ENCODE assay signal across 26 cellular contexts in the genomic region with DNA sequence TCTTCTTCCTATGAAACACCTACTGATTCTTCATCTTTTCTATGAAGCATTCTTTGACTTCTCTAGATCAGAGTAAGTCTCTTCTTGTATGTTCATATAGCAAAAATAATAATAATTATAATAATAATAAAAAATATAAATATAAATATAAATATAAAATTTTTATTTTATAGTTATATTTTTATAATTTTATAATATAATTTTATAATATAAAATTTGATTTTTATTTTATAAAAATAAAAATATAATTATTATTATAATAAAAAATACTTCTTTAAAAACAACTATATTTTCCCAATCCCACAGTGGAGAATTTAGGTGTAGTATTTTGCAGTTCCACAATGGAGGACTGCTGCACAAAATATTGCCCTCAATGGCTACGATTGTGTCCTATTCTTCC.
"Had no signal": no experiment of that assay in that cellular context is flagged by ENCODE, and none has a peak within 500 bp of the region (broad histone marks: within the 10 kb centered on the region; RNA-seq: fewer than 3 reads in every experiment).

No MANE protein-coding gene starts in this region.

- H3K4me3 ChIP-seq: left ventricle myocardium inferior, lung, neural progenitor cell, right atrium auricular region, right lobe of liver, stomach, testis, thyroid gland, transverse colon, upper lobe of left lung, vagina had no signal

- H3K36me3 ChIP-seq: left ventricle myocardium inferior, neural progenitor cell, neutrophil, right atrium auricular region, right lobe of liver, stomach, thyroid gland, transverse colon, upper lobe of left lung, vagina had no signal

- DNase-seq: hypothalamus; immature natural killer cell; left ventricle myocardium inferior; mesendoderm; naive B cell; natural killer cell; nephron progenitor cell; occipital lobe; right lobe of liver; stimulated activated CD4-positive, alpha-beta T cell treated with anti-CD3 and anti-CD28 coated beads, Interleukin-12 subunit alpha, Interleukin-12 subunit beta, amount 100 ng/mL, for 4 hours; stimulated activated CD4-positive, alpha-beta T cell treated with anti-CD3 and anti-CD28 coated beads, Interleukin-15, amount 100 ng/mL, for 24 hours; stimulated activated CD4-positive, alpha-beta T cell treated with anti-CD3 and anti-CD28 coated beads, Interleukin-2, amount 100 ng/mL, for 24 hours; stimulated activated CD4-positive, alpha-beta T cell treated with anti-CD3 and anti-CD28 coated beads, Interleukin-4, amount 100 ng/mL, for 1 hour; stimulated activated naive B cell treated with anti-CD40 and anti-IgM and Interleukin-4, amounts not matched to agents 10 μg/mL and 1 μg/mL and 100 μg/mL, for 72 hours; stimulated activated naive CD8-positive, alpha-beta T cell treated with anti-CD3 and anti-CD28 coated beads, Interleukin-15, Interleukin-2, amounts not matched to agents 100 U/mL and 50 U/mL, for 24 hours; stomach; testis; thyroid gland; transverse colon; upper lobe of left lung had no signal

- FAIRE-seq: islet of Langerhans had no signal

- H3K27ac ChIP-seq: neural progenitor cell, neutrophil, right lobe of liver, stomach, testis, thyroid gland, transverse colon, upper lobe of left lung, vagina had no signal

- H3K9me3 ChIP-seq: left ventricle myocardium inferior, neutrophil, right atrium auricular region, right lobe of liver, stomach, testis, thyroid gland, transverse colon, upper lobe of left lung, vagina had no signal

- ATAC-seq: natural killer cell; right lobe of liver; stimulated activated naive B cell treated with anti-CD40 and anti-IgM and Interleukin-4, amounts not matched to agents 10 μg/mL and 1 μg/mL and 100 μg/mL, for 72 hours; stimulated activated naive CD8-positive, alpha-beta T cell treated with anti-CD3 and anti-CD28 coated beads, Interleukin-15, Interleukin-2, amounts not matched to agents 100 U/mL and 50 U/mL, for 24 hours had no signal

- H3K4me1 ChIP-seq: left ventricle myocardium inferior, neural progenitor cell, right atrium auricular region, right lobe of liver, stomach, testis, thyroid gland, transverse colon, upper lobe of left lung, vagina had no signal

- H3K27me3 ChIP-seq: neural progenitor cell, neutrophil, right atrium auricular region, right lobe of liver, stomach, testis, thyroid gland, transverse colon, upper lobe of left lung, vagina had no signal
